1 cellular context compared by ENCODE assay signal in genomic region chr6:166387642-166388325, GRCh38.
TF ChIP-seq lines count a peak whose summit lies in the region.

No MANE protein-coding gene starts in this region.

TF ChIP-seq in HepG2, 621 proteins besides CTCF, POLR2A, EP300 and RAD21 (continued from another document and continues in another):
- TF ChIP-seq AHDC1 (CRISPR knock-in tag; IDR thresholded peaks at IDR 0.05; ENCODE audit: borderline replicate concordance) (peak; percentile 89), ZNF33A (CRISPR knock-in tag; IDR thresholded peaks at IDR 0.05; ENCODE audit: borderline replicate concordance) (peak; percentile 66; the same call in 1 of the 2 replicates), SMARCC2 (IDR thresholded peaks at IDR 0.05) (no peak), CAMTA2 (CRISPR knock-in tag; IDR thresholded peaks at IDR 0.05; ENCODE audit: borderline replicate concordance) (no peak), SP2 (CRISPR knock-in tag; IDR thresholded peaks at IDR 0.05) (no peak), STAT6 (CRISPR knock-in tag; IDR thresholded peaks at IDR 0.05; ENCODE audit: borderline replicate concordance) (peak; percentile 99), NONO (IDR thresholded peaks at IDR 0.05) (no peak), NONO (CRISPR knock-in tag; conservative IDR thresholded peaks at IDR 0.05) (no peak; the same call in 1 of the 2 replicates), ZFY (CRISPR knock-in tag; IDR thresholded peaks at IDR 0.05) (peak; percentile 25; the same call in 1 of the 2 replicates), ZNF687 (CRISPR knock-in tag; IDR thresholded peaks at IDR 0.05) (no peak), ZBTB8A (CRISPR knock-in tag; IDR thresholded peaks at IDR 0.05; ENCODE audit: borderline replicate concordance, low read depth) (no peak), AFF4 (CRISPR knock-in tag; IDR thresholded peaks at IDR 0.05) (peak; percentile 20; the same call in 1 of the 2 replicates), NFE2L1 (CRISPR knock-in tag; IDR thresholded peaks at IDR 0.05; ENCODE audit: borderline replicate concordance) (no peak), ZNF747 (CRISPR knock-in tag; IDR thresholded peaks at IDR 0.05; ENCODE audit: borderline replicate concordance) (peak; percentile 80; the same call in 1 of the 2 replicates), PHF21A (CRISPR knock-in tag; IDR thresholded peaks at IDR 0.05) (peak; percentile 96), USF2 (IDR thresholded peaks at IDR 0.05; ENCODE audit: low read depth, low read length) (no peak), USF2 (CRISPR knock-in tag; IDR thresholded peaks at IDR 0.05; ENCODE audit: borderline replicate concordance) (no peak), MIER3 (CRISPR knock-in tag; IDR thresholded peaks at IDR 0.05; ENCODE audit: borderline replicate concordance) (peak; percentile 90; the same call in 1 of the 2 replicates), ELK4 (CRISPR knock-in tag; IDR thresholded peaks at IDR 0.05; ENCODE audit: borderline replicate concordance) (no peak), RXRA (CRISPR knock-in tag; IDR thresholded peaks at IDR 0.05) (peak; percentile 91; the same call in 1 of the 2 replicates), ZNF597 (CRISPR knock-in tag; IDR thresholded peaks at IDR 0.05) (no peak), CEBPB (IDR thresholded peaks at IDR 0.05; ENCODE audit: borderline replicate concordance, low read depth, low read length) (peak; percentile 97), ZFYVE20 (CRISPR knock-in tag; IDR thresholded peaks at IDR 0.05; ENCODE audit: borderline replicate concordance, low read depth) (no peak), ZNF724P (CRISPR knock-in tag; IDR thresholded peaks at IDR 0.05; ENCODE audit: borderline replicate concordance) (no peak), ZFP41 (CRISPR knock-in tag; IDR thresholded peaks at IDR 0.05; ENCODE audit: borderline replicate concordance) (no peak), JUND (CRISPR knock-in tag; IDR thresholded peaks at IDR 0.05) (no peak; the same call in 1 of the 2 replicates), ZFP36 (IDR thresholded peaks at IDR 0.05; ENCODE audit: borderline replicate concordance, low read depth, low read length, partially characterized antibody) (no peak), ZNF672 (CRISPR knock-in tag; IDR thresholded peaks at IDR 0.05) (no peak), ZNF280B (CRISPR knock-in tag; IDR thresholded peaks at IDR 0.05; ENCODE audit: borderline replicate concordance) (no peak), ZNF460 (CRISPR knock-in tag; IDR thresholded peaks at IDR 0.05; ENCODE audit: borderline replicate concordance) (no peak; the same call in 1 of the 2 replicates), ZNF20 (CRISPR knock-in tag; IDR thresholded peaks at IDR 0.05) (no peak), SMAD1 (CRISPR knock-in tag; IDR thresholded peaks at IDR 0.05; ENCODE audit: borderline replicate concordance, low read depth) (no peak)
